In genomic region chr11:34788642-34789041, GRCh38 we compare ENCODE assay signal across 13 cellular contexts.
"Had no signal": no experiment of that assay in that cellular context is flagged by ENCODE, and none has a peak within 500 bp of the region (broad histone marks: within the 10 kb centered on the region; RNA-seq: fewer than 3 reads in every experiment).

No MANE protein-coding gene starts in this region.

- ATAC-seq: activated CD4-positive, CD25-positive, alpha-beta regulatory T cell treated with anti-CD3 and anti-CD28 coated beads, Interleukin-2, amount 50 U/mL, for 24 hours; foreskin keratinocyte; heart left ventricle; naive thymus-derived CD4-positive, alpha-beta T cell; T-helper 17 cell had no signal

- H3K36me3 ChIP-seq: heart left ventricle had no signal

- DNase-seq: activated CD4-positive, alpha-beta memory T cell treated with anti-CD3 and anti-CD28 coated beads, Interleukin-2, amount 10 ng/mL, durations not matched to agents 7 days and 5 days; activated CD8-positive, alpha-beta memory T cell treated with anti-CD3 and anti-CD28 coated beads, Interleukin-2, amount 50 U/mL, for 4 hours; activated naive CD8-positive, alpha-beta T cell treated with anti-CD3 and anti-CD28 coated beads, Interleukin-2, amount 10 ng/mL, durations not matched to agents 7 days and 5 days; anterior cingulate cortex; dorsolateral prefrontal cortex; foreskin keratinocyte; heart left ventricle; kidney; naive thymus-derived CD4-positive, alpha-beta T cell; stimulated activated CD4-positive, alpha-beta T cell treated with anti-CD3 and anti-CD28 coated beads, Interleukin-15, amount 100 ng/mL, for 24 hours; stimulated activated CD4-positive, alpha-beta T cell treated with anti-CD3 and anti-CD28 coated beads, Interleukin-4, amount 100 ng/mL, for 24 hours; T-helper 17 cell had no signal

- H3K4me1 ChIP-seq: foreskin keratinocyte had no signal

- H3K27ac ChIP-seq: dorsolateral prefrontal cortex, foreskin keratinocyte, heart left ventricle had no signal

- H3K27me3 ChIP-seq: dorsolateral prefrontal cortex, foreskin keratinocyte, heart left ventricle had no signal

- H3K4me3 ChIP-seq: dorsolateral prefrontal cortex, heart left ventricle had no signal
